ENCODE assay signal across 27 cellular contexts in the genomic region with DNA sequence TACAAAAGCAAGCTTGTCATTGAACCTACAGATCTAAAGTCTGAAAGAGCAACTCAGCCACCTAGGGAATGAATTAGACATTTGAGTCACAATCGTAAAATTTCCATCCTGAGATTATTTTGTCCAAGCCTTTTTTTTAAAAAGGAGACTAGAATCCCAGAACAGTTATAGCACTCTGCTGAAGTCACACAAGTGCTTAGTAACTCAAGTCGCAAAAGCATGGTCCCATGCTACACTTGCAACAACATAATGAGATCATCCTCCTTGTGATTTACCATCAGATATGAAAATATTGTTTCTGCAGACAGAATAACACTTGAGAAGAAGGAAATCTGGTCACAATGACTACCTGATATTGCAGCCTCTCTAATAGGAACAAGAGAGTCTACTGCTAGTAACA.
DNase-seq lines count a peak whose midpoint lies in the region; ATAC-seq and TF ChIP-seq lines count a peak whose summit lies in the region.
"Had no signal": no experiment of that assay in that cellular context is flagged by ENCODE, and none has a peak within 500 bp of the region (broad histone marks: within the 10 kb centered on the region; RNA-seq: fewer than 3 reads in every experiment).

No MANE protein-coding gene starts in this region.

- peaks cover 21% of the 10 kb centered on the region for H3K4me1 ChIP-seq in GM23248 (ENCODE audit: insufficient read depth)
- peaks cover 6% of the 10 kb centered on the region for H3K4me1 ChIP-seq in smooth muscle cell (ENCODE audit: low read depth)
- H3K4me1 ChIP-seq: body of pancreas, psoas muscle, tibial artery had no signal

- peaks cover 3% of the 10 kb centered on the region for H3K9me3 Mint-ChIP-seq in activated naive CD8-positive, alpha-beta T cell treated with anti-CD3 and anti-CD28 coated beads, Interleukin-2, amount 50 U/mL, for 24 hours
- H3K9me3 Mint-ChIP-seq: activated naive CD8-positive, alpha-beta T cell treated with anti-CD3 and anti-CD28 coated beads for 36 hours had no signal

- no peaks in the 10 kb centered on the region for H3K36me3 ChIP-seq in GM23248 (ENCODE audit: low read depth)
- H3K36me3 ChIP-seq in smooth muscle cell (ENCODE audit: low read depth), result no peaks in the 10 kb centered on the region
- H3K36me3 ChIP-seq: gastroesophageal sphincter, MG63, sigmoid colon, tibial artery, WERI-Rb-1 had no signal

- H3K4me3 ChIP-seq in GM23248 (no peak overlapping the region), fibroblast of mammary gland (ENCODE audit: control insufficient read depth, low read depth, low read length) (no peak overlapping the region), smooth muscle cell (no peak overlapping the region)
- H3K4me3 ChIP-seq: body of pancreas, gastroesophageal sphincter, MG63, psoas muscle, sigmoid colon, tibial artery had no signal

- H3K4me2 ChIP-seq in GM23248 (ENCODE audit: unreplicated experiment), result peak overlapping the region; percentile 74
- H3K4me2 ChIP-seq in smooth muscle cell, result no peak overlapping the region

- H3K4me1 Mint-ChIP-seq in activated naive CD8-positive, alpha-beta T cell treated with anti-CD3 and anti-CD28 coated beads, Interleukin-2, amount 50 U/mL, for 24 hours, result no peaks in the 10 kb centered on the region
- H3K4me1 Mint-ChIP-seq: activated naive CD8-positive, alpha-beta T cell treated with anti-CD3 and anti-CD28 coated beads for 36 hours; stimulated activated naive CD8-positive, alpha-beta T cell treated with anti-CD3 and anti-CD28 coated beads, Interleukin-15, amount 100 ng/mL, for 72 hours had no signal

- H3K27ac Mint-ChIP-seq in activated naive CD8-positive, alpha-beta T cell treated with anti-CD3 and anti-CD28 coated beads, Interleukin-2, amount 50 U/mL, for 24 hours, result no peak overlapping the region
- H3K27ac Mint-ChIP-seq: activated naive CD8-positive, alpha-beta T cell treated with anti-CD3 and anti-CD28 coated beads for 36 hours; CD8-positive, alpha-beta T cell; stimulated activated naive CD8-positive, alpha-beta T cell treated with anti-CD3 and anti-CD28 coated beads, Interleukin-15, amount 100 ng/mL, for 72 hours had no signal

- H3F3A ChIP-seq in GM23248 (ENCODE audit: insufficient read depth) (peaks cover 21% of the 10 kb centered on the region), smooth muscle cell (ENCODE audit: low read depth) (no peaks in the 10 kb centered on the region)

- no peaks in the 10 kb centered on the region for H3K27me3 ChIP-seq in GM23248 (replicated peaks; ENCODE audit: insufficient read depth)
- H3K27me3 ChIP-seq in smooth muscle cell (ENCODE audit: low read depth), result no peaks in the 10 kb centered on the region
- H3K27me3 ChIP-seq: body of pancreas, gastroesophageal sphincter, MG63, sigmoid colon, tibial artery had no signal

- H3K9me2 ChIP-seq in GM23248 (ENCODE audit: insufficient read depth), result no peaks in the 10 kb centered on the region

- no peak for TF ChIP-seq CTCF in fibroblast of mammary gland (conservative IDR thresholded peaks at IDR 0.05; ENCODE audit: control insufficient read depth, insufficient read depth, low read depth, low read length)
- TF ChIP-seq CTCF in smooth muscle cell (IDR thresholded peaks at IDR 0.05; ENCODE audit: borderline replicate concordance, insufficient read depth, poor library complexity, severe bottlenecking), result no peak

- H2AFZ ChIP-seq in GM23248 (0 out of 2 replicates have a peak overlapping the region, but pooled peaks have one; percentile 13), smooth muscle cell (ENCODE audit: low read depth) (no peak overlapping the region)

- H3K4me3 Mint-ChIP-seq in activated naive CD8-positive, alpha-beta T cell treated with anti-CD3 and anti-CD28 coated beads, Interleukin-2, amount 50 U/mL, for 24 hours, result no peak overlapping the region
- H3K4me3 Mint-ChIP-seq: activated naive CD8-positive, alpha-beta T cell treated with anti-CD3 and anti-CD28 coated beads for 36 hours; CD8-positive, alpha-beta T cell; stimulated activated naive CD8-positive, alpha-beta T cell treated with anti-CD3 and anti-CD28 coated beads, Interleukin-15, amount 100 ng/mL, for 72 hours had no signal

- H3K79me2 ChIP-seq in GM23248 (ENCODE audit: insufficient read depth), result no peaks in the 10 kb centered on the region
- H3K79me2 ChIP-seq in smooth muscle cell (ENCODE audit: low read depth), result no peaks in the 10 kb centered on the region

- H3K9me3 ChIP-seq in GM23248 (ENCODE audit: low read depth) (no peaks in the 10 kb centered on the region), smooth muscle cell (replicated peaks; ENCODE audit: low read depth) (no peaks in the 10 kb centered on the region)
- H3K9me3 ChIP-seq: body of pancreas, gastroesophageal sphincter, MG63, psoas muscle, sigmoid colon, tibial artery had no signal

- H3K9ac ChIP-seq in GM23248 (peak overlapping the region; percentile 67), smooth muscle cell (ENCODE audit: low read depth) (peak overlapping the region; percentile 73)

- peak overlapping the region; percentile 92 for H3K27ac ChIP-seq in GM23248
- peak overlapping the region; percentile 88 for H3K27ac ChIP-seq in smooth muscle cell (ENCODE audit: low read depth)
- H3K27ac ChIP-seq: body of pancreas, gastroesophageal sphincter, psoas muscle, tibial artery, WERI-Rb-1 had no signal

- no peak for ATAC-seq in activated naive CD8-positive, alpha-beta T cell treated with anti-CD3 and anti-CD28 coated beads, Interleukin-2, amount 50 U/mL, for 24 hours
- ATAC-seq in HG03045 (IDR thresholded peaks at IDR 0.05; ENCODE audit: unreplicated experiment), result no peak
- ATAC-seq: body of pancreas; CD8-positive, alpha-beta T cell; gastroesophageal sphincter; left lobe of liver; psoas muscle; stimulated activated naive CD8-positive, alpha-beta T cell treated with anti-CD3 and anti-CD28 coated beads, Interleukin-15, amount 100 ng/mL, for 72 hours had no signal

- DNase-seq in GM23248 (peak; percentile 70), amniotic epithelial cell (ENCODE audit: low read depth) (peak; percentile 17), fibroblast of mammary gland (ENCODE audit: low read depth) (peak; percentile 38), smooth muscle cell (lab: John Stamatoyannopoulos, UW; ENCODE audit: unreplicated experiment) (no peak), SIG-M5 (lab: John Stamatoyannopoulos, UW) (no peak)
- DNase-seq in activated naive CD8-positive, alpha-beta T cell treated with anti-CD3 and anti-CD28 coated beads, Interleukin-2, amount 50 U/mL, for 24 hours, result no peak
- DNase-seq in activated CD8-positive, alpha-beta memory T cell treated with anti-CD3 and anti-CD28 coated beads for 24 hours, result no peak
- DNase-seq: activated CD4-positive, alpha-beta T cell treated with anti-CD3 and anti-CD28 coated beads for 48 hours; activated effector memory CD4-positive, alpha-beta T cell treated with anti-CD3 and anti-CD28 coated beads, Interleukin-2, amount 50 U/mL, for 16 hours; activated naive CD8-positive, alpha-beta T cell treated with anti-CD3 and anti-CD28 coated beads for 36 hours; activated T-cell treated with anti-CD3 and anti-CD28 coated beads, Interleukin-2, amount 50 U/mL, for 1 hour; body of pancreas; CD8-positive, alpha-beta T cell; DMS 273 treated with DMSO at 0.1 percent for 48 hours; hippocampal formation; mesendoderm; MG63; NCI-H1417; psoas muscle; sigmoid colon; stimulated activated naive CD8-positive, alpha-beta T cell treated with anti-CD3 and anti-CD28 coated beads, Interleukin-15, amount 100 ng/mL, for 72 hours; T-helper 9 cell; tibial artery; WERI-Rb-1 had no signal

- WGBS in GM23248 (ENCODE audit: low coverage in 1 of 2, low lambda C conversion rate in 2 of 2, missing lambda C conversion rate in 2 of 2), 2 experiments, result 31 to 40% methylated on average over 2 of the region's 2 CpGs
- WGBS in smooth muscle cell (ENCODE audit: low lambda C conversion rate), result 61% methylated on average over 2 of the region's 2 CpGs

- in situ Hi-C loops in GM23248 (cut with MboI), result no loop called here

- H4K20me1 ChIP-seq in GM23248 (ENCODE audit: insufficient read depth) (no peaks in the 10 kb centered on the region), smooth muscle cell (ENCODE audit: low read depth) (no peaks in the 10 kb centered on the region)

- no peaks in the 10 kb centered on the region for H3K36me3 Mint-ChIP-seq in activated naive CD8-positive, alpha-beta T cell treated with anti-CD3 and anti-CD28 coated beads, Interleukin-2, amount 50 U/mL, for 24 hours (ENCODE audit: low read depth)
- H3K36me3 Mint-ChIP-seq: activated naive CD8-positive, alpha-beta T cell treated with anti-CD3 and anti-CD28 coated beads for 36 hours; CD8-positive, alpha-beta T cell had no signal

- H3K27me3 Mint-ChIP-seq in activated naive CD8-positive, alpha-beta T cell treated with anti-CD3 and anti-CD28 coated beads, Interleukin-2, amount 50 U/mL, for 24 hours, result no peaks in the 10 kb centered on the region
- H3K27me3 Mint-ChIP-seq: activated naive CD8-positive, alpha-beta T cell treated with anti-CD3 and anti-CD28 coated beads for 36 hours; stimulated activated naive CD8-positive, alpha-beta T cell treated with anti-CD3 and anti-CD28 coated beads, Interleukin-15, amount 100 ng/mL, for 72 hours had no signal

Comparison
In these comparisons a context has a peak if more than half of its experiments do, and no peak if none do; other contexts are left out.
1. DNase-seq: peak in GM23248 (single experiment), amniotic epithelial cell (single experiment) and fibroblast of mammary gland (single experiment); none in smooth muscle cell (single experiment), activated naive CD8-positive, alpha-beta T cell treated with anti-CD3 and anti-CD28 coated beads, Interleukin-2, amount 50 U/mL, for 24 hours (single experiment), activated CD8-positive, alpha-beta memory T cell treated with anti-CD3 and anti-CD28 coated beads for 24 hours (single experiment) and SIG-M5 (single experiment).